In the genomic region with DNA sequence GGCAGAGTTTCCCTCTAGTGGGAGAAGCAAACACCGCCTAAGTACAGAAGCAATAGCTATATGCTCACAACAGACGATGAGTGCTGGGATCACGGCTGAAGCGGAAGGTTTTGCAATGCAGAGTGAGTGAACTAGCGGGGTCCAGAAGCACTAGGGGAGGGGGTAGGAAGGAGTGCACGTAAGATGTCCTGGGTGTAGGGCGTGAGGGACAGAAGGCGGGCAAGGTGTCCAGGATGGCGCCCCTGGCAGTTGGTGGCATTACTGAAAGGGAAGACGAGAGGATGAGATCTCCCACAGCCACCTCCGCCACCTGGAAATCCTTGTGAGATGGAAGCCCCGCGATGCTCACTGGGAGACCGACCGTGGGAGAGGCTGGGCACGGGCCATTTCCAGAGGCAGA, we compare ENCODE assay signal across 2 cellular contexts.
TF ChIP-seq lines count a peak whose summit lies in the region.

No MANE protein-coding gene starts in this region.

TF ChIP-seq in GM23338, 12 proteins besides CTCF, POLR2A, EP300 and RAD21 (continued from another document):
- TF ChIP-seq, protein P1, sequence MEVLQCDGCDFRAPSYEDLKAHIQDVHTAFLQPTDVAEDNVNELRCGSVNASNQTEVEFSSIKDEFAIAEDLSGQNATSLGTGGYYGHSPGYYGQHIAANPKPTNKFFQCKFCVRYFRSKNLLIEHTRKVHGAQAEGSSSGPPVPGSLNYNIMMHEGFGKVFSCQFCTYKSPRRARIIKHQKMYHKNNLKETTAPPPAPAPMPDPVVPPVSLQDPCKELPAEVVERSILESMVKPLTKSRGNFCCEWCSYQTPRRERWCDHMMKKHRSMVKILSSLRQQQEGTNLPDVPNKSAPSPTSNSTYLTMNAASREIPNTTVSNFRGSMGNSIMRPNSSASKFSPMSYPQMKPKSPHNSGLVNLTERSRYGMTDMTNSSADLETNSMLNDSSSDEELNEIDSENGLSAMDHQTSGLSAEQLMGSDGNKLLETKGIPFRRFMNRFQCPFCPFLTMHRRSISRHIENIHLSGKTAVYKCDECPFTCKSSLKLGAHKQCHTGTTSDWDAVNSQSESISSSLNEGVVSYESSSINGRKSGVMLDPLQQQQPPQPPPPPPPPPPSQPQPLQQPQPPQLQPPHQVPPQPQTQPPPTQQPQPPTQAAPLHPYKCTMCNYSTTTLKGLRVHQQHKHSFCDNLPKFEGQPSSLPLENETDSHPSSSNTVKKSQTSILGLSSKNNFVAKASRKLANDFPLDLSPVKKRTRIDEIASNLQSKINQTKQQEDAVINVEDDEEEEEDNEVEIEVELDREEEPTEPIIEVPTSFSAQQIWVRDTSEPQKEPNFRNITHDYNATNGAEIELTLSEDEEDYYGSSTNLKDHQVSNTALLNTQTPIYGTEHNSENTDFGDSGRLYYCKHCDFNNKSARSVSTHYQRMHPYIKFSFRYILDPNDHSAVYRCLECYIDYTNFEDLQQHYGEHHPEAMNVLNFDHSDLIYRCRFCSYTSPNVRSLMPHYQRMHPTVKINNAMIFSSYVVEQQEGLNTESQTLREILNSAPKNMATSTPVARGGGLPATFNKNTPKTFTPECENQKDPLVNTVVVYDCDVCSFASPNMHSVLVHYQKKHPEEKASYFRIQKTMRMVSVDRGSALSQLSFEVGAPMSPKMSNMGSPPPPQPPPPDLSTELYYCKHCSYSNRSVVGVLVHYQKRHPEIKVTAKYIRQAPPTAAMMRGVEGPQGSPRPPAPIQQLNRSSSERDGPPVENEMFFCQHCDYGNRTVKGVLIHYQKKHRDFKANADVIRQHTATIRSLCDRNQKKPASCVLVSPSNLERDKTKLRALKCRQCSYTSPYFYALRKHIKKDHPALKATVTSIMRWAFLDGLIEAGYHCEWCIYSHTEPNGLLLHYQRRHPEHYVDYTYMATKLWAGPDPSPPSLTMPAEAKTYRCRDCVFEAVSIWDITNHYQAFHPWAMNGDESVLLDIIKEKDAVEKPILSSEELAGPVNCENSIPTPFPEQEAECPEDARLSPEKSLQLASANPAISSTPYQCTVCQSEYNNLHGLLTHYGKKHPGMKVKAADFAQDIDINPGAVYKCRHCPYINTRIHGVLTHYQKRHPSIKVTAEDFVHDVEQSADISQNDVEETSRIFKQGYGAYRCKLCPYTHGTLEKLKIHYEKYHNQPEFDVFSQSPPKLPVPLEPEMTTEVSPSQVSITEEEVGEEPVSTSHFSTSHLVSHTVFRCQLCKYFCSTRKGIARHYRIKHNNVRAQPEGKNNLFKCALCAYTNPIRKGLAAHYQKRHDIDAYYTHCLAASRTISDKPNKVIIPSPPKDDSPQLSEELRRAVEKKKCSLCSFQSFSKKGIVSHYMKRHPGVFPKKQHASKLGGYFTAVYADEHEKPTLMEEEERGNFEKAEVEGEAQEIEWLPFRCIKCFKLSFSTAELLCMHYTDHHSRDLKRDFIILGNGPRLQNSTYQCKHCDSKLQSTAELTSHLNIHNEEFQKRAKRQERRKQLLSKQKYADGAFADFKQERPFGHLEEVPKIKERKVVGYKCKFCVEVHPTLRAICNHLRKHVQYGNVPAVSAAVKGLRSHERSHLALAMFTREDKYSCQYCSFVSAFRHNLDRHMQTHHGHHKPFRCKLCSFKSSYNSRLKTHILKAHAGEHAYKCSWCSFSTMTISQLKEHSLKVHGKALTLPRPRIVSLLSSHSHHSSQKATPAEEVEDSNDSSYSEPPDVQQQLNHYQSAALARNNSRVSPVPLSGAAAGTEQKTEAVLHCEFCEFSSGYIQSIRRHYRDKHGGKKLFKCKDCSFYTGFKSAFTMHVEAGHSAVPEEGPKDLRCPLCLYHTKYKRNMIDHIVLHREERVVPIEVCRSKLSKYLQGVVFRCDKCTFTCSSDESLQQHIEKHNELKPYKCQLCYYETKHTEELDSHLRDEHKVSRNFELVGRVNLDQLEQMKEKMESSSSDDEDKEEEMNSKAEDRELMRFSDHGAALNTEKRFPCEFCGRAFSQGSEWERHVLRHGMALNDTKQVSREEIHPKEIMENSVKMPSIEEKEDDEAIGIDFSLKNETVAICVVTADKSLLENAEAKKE (CRISPR knock-in tag; IDR thresholded peaks at IDR 0.05), result no peak
- TF ChIP-seq ZNF114 (CRISPR knock-in tag; IDR thresholded peaks at IDR 0.05) (no peak), ZNF331 (CRISPR knock-in tag; IDR thresholded peaks at IDR 0.05; ENCODE audit: low read depth) (no peak)
- TF ChIP-seq, protein P2, sequence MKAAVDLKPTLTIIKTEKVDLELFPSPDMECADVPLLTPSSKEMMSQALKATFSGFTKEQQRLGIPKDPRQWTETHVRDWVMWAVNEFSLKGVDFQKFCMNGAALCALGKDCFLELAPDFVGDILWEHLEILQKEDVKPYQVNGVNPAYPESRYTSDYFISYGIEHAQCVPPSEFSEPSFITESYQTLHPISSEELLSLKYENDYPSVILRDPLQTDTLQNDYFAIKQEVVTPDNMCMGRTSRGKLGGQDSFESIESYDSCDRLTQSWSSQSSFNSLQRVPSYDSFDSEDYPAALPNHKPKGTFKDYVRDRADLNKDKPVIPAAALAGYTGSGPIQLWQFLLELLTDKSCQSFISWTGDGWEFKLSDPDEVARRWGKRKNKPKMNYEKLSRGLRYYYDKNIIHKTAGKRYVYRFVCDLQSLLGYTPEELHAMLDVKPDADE (IDR thresholded peaks at IDR 0.05), result no peak

TF ChIP-seq in WTC11, 78 proteins besides CTCF, POLR2A, EP300 and RAD21 (continued from another document):
- TF ChIP-seq, protein P3, sequence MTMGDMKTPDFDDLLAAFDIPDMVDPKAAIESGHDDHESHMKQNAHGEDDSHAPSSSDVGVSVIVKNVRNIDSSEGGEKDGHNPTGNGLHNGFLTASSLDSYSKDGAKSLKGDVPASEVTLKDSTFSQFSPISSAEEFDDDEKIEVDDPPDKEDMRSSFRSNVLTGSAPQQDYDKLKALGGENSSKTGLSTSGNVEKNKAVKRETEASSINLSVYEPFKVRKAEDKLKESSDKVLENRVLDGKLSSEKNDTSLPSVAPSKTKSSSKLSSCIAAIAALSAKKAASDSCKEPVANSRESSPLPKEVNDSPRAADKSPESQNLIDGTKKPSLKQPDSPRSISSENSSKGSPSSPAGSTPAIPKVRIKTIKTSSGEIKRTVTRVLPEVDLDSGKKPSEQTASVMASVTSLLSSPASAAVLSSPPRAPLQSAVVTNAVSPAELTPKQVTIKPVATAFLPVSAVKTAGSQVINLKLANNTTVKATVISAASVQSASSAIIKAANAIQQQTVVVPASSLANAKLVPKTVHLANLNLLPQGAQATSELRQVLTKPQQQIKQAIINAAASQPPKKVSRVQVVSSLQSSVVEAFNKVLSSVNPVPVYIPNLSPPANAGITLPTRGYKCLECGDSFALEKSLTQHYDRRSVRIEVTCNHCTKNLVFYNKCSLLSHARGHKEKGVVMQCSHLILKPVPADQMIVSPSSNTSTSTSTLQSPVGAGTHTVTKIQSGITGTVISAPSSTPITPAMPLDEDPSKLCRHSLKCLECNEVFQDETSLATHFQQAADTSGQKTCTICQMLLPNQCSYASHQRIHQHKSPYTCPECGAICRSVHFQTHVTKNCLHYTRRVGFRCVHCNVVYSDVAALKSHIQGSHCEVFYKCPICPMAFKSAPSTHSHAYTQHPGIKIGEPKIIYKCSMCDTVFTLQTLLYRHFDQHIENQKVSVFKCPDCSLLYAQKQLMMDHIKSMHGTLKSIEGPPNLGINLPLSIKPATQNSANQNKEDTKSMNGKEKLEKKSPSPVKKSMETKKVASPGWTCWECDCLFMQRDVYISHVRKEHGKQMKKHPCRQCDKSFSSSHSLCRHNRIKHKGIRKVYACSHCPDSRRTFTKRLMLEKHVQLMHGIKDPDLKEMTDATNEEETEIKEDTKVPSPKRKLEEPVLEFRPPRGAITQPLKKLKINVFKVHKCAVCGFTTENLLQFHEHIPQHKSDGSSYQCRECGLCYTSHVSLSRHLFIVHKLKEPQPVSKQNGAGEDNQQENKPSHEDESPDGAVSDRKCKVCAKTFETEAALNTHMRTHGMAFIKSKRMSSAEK (CRISPR knock-in tag; IDR thresholded peaks at IDR 0.05; ENCODE audit: borderline replicate concordance), result no peak
- TF ChIP-seq, protein P4, sequence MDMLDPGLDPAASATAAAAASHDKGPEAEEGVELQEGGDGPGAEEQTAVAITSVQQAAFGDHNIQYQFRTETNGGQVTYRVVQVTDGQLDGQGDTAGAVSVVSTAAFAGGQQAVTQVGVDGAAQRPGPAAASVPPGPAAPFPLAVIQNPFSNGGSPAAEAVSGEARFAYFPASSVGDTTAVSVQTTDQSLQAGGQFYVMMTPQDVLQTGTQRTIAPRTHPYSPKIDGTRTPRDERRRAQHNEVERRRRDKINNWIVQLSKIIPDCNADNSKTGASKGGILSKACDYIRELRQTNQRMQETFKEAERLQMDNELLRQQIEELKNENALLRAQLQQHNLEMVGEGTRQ (CRISPR knock-in tag; IDR thresholded peaks at IDR 0.05), result no peak
- no peak for TF ChIP-seq TCF7 (CRISPR knock-in tag; IDR thresholded peaks at IDR 0.05; ENCODE audit: low read depth)
- no peak for TF ChIP-seq ZNF121 (CRISPR knock-in tag; IDR thresholded peaks at IDR 0.05)
- TF ChIP-seq, protein P5, sequence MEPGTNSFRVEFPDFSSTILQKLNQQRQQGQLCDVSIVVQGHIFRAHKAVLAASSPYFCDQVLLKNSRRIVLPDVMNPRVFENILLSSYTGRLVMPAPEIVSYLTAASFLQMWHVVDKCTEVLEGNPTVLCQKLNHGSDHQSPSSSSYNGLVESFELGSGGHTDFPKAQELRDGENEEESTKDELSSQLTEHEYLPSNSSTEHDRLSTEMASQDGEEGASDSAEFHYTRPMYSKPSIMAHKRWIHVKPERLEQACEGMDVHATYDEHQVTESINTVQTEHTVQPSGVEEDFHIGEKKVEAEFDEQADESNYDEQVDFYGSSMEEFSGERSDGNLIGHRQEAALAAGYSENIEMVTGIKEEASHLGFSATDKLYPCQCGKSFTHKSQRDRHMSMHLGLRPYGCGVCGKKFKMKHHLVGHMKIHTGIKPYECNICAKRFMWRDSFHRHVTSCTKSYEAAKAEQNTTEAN (CRISPR knock-in tag; IDR thresholded peaks at IDR 0.05), result no peak
- TF ChIP-seq, protein P6, sequence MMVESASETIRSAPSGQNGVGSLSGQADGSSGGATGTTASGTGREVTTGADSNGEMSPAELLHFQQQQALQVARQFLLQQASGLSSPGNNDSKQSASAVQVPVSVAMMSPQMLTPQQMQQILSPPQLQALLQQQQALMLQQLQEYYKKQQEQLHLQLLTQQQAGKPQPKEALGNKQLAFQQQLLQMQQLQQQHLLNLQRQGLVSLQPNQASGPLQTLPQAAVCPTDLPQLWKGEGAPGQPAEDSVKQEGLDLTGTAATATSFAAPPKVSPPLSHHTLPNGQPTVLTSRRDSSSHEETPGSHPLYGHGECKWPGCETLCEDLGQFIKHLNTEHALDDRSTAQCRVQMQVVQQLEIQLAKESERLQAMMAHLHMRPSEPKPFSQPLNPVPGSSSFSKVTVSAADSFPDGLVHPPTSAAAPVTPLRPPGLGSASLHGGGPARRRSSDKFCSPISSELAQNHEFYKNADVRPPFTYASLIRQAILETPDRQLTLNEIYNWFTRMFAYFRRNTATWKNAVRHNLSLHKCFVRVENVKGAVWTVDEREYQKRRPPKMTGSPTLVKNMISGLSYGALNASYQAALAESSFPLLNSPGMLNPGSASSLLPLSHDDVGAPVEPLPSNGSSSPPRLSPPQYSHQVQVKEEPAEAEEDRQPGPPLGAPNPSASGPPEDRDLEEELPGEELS (CRISPR knock-in tag; IDR thresholded peaks at IDR 0.05), result no peak
- TF ChIP-seq, protein P7, sequence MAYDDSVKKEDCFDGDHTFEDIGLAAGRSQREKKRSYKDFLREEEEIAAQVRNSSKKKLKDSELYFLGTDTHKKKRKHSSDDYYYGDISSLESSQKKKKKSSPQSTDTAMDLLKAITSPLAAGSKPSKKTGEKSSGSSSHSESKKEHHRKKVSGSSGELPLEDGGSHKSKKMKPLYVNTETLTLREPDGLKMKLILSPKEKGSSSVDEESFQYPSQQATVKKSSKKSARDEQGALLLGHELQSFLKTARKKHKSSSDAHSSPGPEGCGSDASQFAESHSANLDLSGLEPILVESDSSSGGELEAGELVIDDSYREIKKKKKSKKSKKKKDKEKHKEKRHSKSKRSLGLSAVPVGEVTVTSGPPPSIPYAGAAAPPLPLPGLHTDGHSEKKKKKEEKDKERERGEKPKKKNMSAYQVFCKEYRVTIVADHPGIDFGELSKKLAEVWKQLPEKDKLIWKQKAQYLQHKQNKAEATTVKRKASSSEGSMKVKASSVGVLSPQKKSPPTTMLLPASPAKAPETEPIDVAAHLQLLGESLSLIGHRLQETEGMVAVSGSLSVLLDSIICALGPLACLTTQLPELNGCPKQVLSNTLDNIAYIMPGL (CRISPR knock-in tag; IDR thresholded peaks at IDR 0.05), result no peak
- TF ChIP-seq ZNF416 (CRISPR knock-in tag; IDR thresholded peaks at IDR 0.05), result no peak
- TF ChIP-seq, protein P8, sequence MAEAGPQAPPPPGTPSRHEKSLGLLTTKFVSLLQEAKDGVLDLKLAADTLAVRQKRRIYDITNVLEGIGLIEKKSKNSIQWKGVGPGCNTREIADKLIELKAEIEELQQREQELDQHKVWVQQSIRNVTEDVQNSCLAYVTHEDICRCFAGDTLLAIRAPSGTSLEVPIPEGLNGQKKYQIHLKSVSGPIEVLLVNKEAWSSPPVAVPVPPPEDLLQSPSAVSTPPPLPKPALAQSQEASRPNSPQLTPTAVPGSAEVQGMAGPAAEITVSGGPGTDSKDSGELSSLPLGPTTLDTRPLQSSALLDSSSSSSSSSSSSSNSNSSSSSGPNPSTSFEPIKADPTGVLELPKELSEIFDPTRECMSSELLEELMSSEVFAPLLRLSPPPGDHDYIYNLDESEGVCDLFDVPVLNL (CRISPR knock-in tag; IDR thresholded peaks at IDR 0.05; ENCODE audit: borderline replicate concordance, low read depth), result no peak
